Comparison of ENCODE assay signal across 8 cellular contexts in genomic region chr13:114234266-114234644, GRCh38. TPM values are rescaled to one million over a fixed set of nuclear protein-coding genes. Genes with fewer than 3 reads are reported as not detected.
DNase-seq lines count a peak whose midpoint lies in the region; ATAC-seq and TF ChIP-seq lines count a peak whose summit lies in the region.

No MANE protein-coding gene starts in this region.

- H3K9ac ChIP-seq in Karpas-422 (ENCODE audit: low read length) = peak overlapping the region; percentile 76
- peak overlapping the region; percentile 4 to 19 for H3K9ac ChIP-seq in colonic mucosa (ENCODE audit: low read depth in 2 of 2, low read length in 2 of 2)

- H3K9me3 Mint-ChIP-seq in nephron progenitor cell = peaks cover 10% of the 10 kb centered on the region

- peaks cover 20% of the 10 kb centered on the region for H3K79me2 ChIP-seq in Karpas-422 (ENCODE audit: low read length)

- ATAC-seq in HG03342 (IDR thresholded peaks at IDR 0.05; ENCODE audit: unreplicated experiment) = no peak
- no peak for ATAC-seq in HG02588 (IDR thresholded peaks at IDR 0.05; ENCODE audit: unreplicated experiment)
- no peak for ATAC-seq in HG02610 (IDR thresholded peaks at IDR 0.05; ENCODE audit: unreplicated experiment)

- H3K36me3 Mint-ChIP-seq in nephron progenitor cell (ENCODE audit: low read depth) = peaks cover 22% of the 10 kb centered on the region

- H3K36me3 ChIP-seq in Karpas-422 (ENCODE audit: insufficient read depth, low read length) (peaks cover 21% of the 10 kb centered on the region; the same call in 1 of the 2 replicates), colonic mucosa (peaks cover 3% of the 10 kb centered on the region)

- no peak overlapping the region for H3K27ac Mint-ChIP-seq in nephron progenitor cell

- no peaks in the 10 kb centered on the region for H3K27me3 ChIP-seq in Karpas-422 (ENCODE audit: low read length)
- H3K27me3 ChIP-seq in colonic mucosa = no peaks in the 10 kb centered on the region

- intact Hi-C loops in colonic mucosa (cut with DNase I) = loop anchor here (5.0 kb wide), 1 partner anchor 417 kb away; no protein-coding TSS in a partner anchor

- H3K27ac ChIP-seq in Karpas-422 (ENCODE audit: low read length) (no peak overlapping the region), colonic mucosa (peak overlapping the region; percentile 93)

- H2AFZ ChIP-seq in Karpas-422 (ENCODE audit: low read length) = peak overlapping the region; percentile 34

- peak overlapping the region; percentile 79 for H3K4me3 Mint-ChIP-seq in nephron progenitor cell

- DNase-seq in AG09309 (ENCODE audit: low read depth) = no peak
- no peak for DNase-seq in Karpas-422
- DNase-seq in colonic mucosa = no peak
- no peak for DNase-seq in nephron progenitor cell
- DNase-seq in ureter (ENCODE audit: low spot score) = no peak

- peaks cover 39% of the 10 kb centered on the region for H3K27me3 Mint-ChIP-seq in nephron progenitor cell (ENCODE audit: low read depth, poor library complexity)

- H3K9me3 ChIP-seq in Karpas-422 (ENCODE audit: low read length) (no peaks in the 10 kb centered on the region), colonic mucosa (no peaks in the 10 kb centered on the region)

- peaks cover 28% of the 10 kb centered on the region for H3K4me1 Mint-ChIP-seq in nephron progenitor cell

- H3K4me2 ChIP-seq in Karpas-422 (ENCODE audit: low read depth, low read length, poor library complexity, severe bottlenecking) = peak overlapping the region; percentile 89

- H3K9me2 ChIP-seq in Karpas-422 (replicated peaks; ENCODE audit: insufficient read depth, low read length) = no peaks in the 10 kb centered on the region

- H4K20me1 ChIP-seq in Karpas-422 (ENCODE audit: insufficient read depth, low read depth, low read length) = 0 out of 2 replicates have a peak, but pooled peaks cover 7% of the 10 kb centered on the region

- H3K4me3 ChIP-seq in AG09309 (ENCODE audit: control insufficient read depth, low read depth, low read length) (peak overlapping the region; percentile 69), Karpas-422 (ENCODE audit: low read length) (peak overlapping the region; percentile 83), colonic mucosa (peak overlapping the region; percentile 92)

- TF ChIP-seq CTCF in AG09309 (IDR thresholded peaks at IDR 0.05; ENCODE audit: control insufficient read depth, insufficient read depth, low read depth, low read length, missing control alignments) = no peak
- TF ChIP-seq CTCF in colonic mucosa (IDR thresholded peaks at IDR 0.05) = no peak
- TF ChIP-seq CTCF in nephron progenitor cell (IDR thresholded peaks at IDR 0.05) = no peak

- peaks cover 11% of the 10 kb centered on the region for H3K4me1 ChIP-seq in Karpas-422 (ENCODE audit: low read length)
- no peaks in the 10 kb centered on the region for H3K4me1 ChIP-seq in colonic mucosa

RNA-seq across cellular contexts. Expression of gene CDC16, which starts 0.4 kb away (rescaled TPM):
- 41.9 and 57.1 TPM in 2 replicates for total RNA-seq in Karpas-422 (2014; rRNA removed; shearing (Covaris generic); ENCODE audit: low replicate concordance)
- total RNA-seq in colonic mucosa (10 to 100 TPM; 35.7 to 47.9 TPM), ureter (86.7 TPM)

RNA-seq across cellular contexts. Expression of gene UPF3A, which starts 47.1 kb away (rescaled TPM):
- 35.8 and 41.1 TPM in 2 replicates for total RNA-seq in Karpas-422 (2014; rRNA removed; shearing (Covaris generic); ENCODE audit: low replicate concordance)
- total RNA-seq in colonic mucosa = 10 to 100 TPM; 22.1 to 29.7 TPM
- total RNA-seq in ureter = 59.1 TPM

RNA-seq across cellular contexts. Expression of gene CFAP97D2, which starts 55.2 kb away (rescaled TPM):
- not detected in 2 replicates for total RNA-seq in Karpas-422 (2014; rRNA removed; shearing (Covaris generic); ENCODE audit: low replicate concordance)
- total RNA-seq in colonic mucosa (not detected), ureter (not detected)
